ENCODE assay signal across 14 cellular contexts in genomic region chr10:112429147-112429546, GRCh38. TPM values are rescaled to one million over a fixed set of nuclear protein-coding genes. Genes with fewer than 3 reads are reported as not detected.
DNase-seq lines count a peak whose midpoint lies in the region; ATAC-seq and TF ChIP-seq lines count a peak whose summit lies in the region.
"Had no signal": no experiment of that assay in that cellular context is flagged by ENCODE, and none has a peak within 500 bp of the region (broad histone marks: within the 10 kb centered on the region; RNA-seq: fewer than 3 reads in every experiment).

No MANE protein-coding gene starts in this region.

- in situ Hi-C loops in gastrocnemius medialis (cut with MboI; ENCODE audit: low sequenced_read_pairs in 4 of 4) = loop anchor here in 3 of 4 donors (25.0 kb wide), 1 partner anchor 242 kb away; the partner anchor contains the start of gene GPAM (in 3 of the 3)

- DNase-seq in CD8-positive, alpha-beta memory T cell = no peak
- DNase-seq in WTC11 (ENCODE audit: low spot score) (no peak), mucosa of descending colon (no peak), lower leg skin (ENCODE audit: low spot score in 2 of 2) (no peak), gastrocnemius medialis (no peak), iPS-NIHi7 (ENCODE audit: extremely low spot score) (no peak)
- DNase-seq: activated CD8-positive, alpha-beta memory T cell treated with anti-CD3 and anti-CD28 coated beads, Interleukin-2, amount 50 U/mL, for 48 hours; adrenal gland; C1 segment of cervical spinal cord; KBM-7; NCI-H1105 treated with DMSO at 0.1 percent for 48 hours; OCI-M1; thyroid gland had no signal

- H3K27me3 Mint-ChIP-seq in CD8-positive, alpha-beta memory T cell = no peaks in the 10 kb centered on the region
- no peaks in the 10 kb centered on the region for H3K27me3 Mint-ChIP-seq in WTC11 (ENCODE audit: low read depth)

- TF ChIP-seq POLR2A in lower leg skin (IDR thresholded peaks at IDR 0.05) (no peak), gastrocnemius medialis (IDR thresholded peaks at IDR 0.05) (no peak)

- no peak overlapping the region for H3K4me3 Mint-ChIP-seq in CD8-positive, alpha-beta memory T cell
- no peak overlapping the region for H3K4me3 Mint-ChIP-seq in WTC11

- intact Hi-C loops in mucosa of descending colon (cut with DNase I, micrococcal nuclease) (no loop called here), lower leg skin (cut with DNase I; ENCODE audit: low total_unique reads) (no loop called here), gastrocnemius medialis (cut with DNase I; ENCODE audit: low total_unique reads) (no loop called here)

- ATAC-seq in GM21423 (IDR thresholded peaks at IDR 0.05; ENCODE audit: unreplicated experiment) (peak; percentile 45), WTC11 (no peak), mucosa of descending colon (peak; percentile 39), gastrocnemius medialis (no peak)

- peaks cover 0 to 88% (median 29%) of the 10 kb centered on the region in 3 donors for H3K36me3 Mint-ChIP-seq in CD8-positive, alpha-beta memory T cell
- peaks cover 22% of the 10 kb centered on the region for H3K36me3 Mint-ChIP-seq in WTC11

- no peaks in the 10 kb centered on the region for H3K27me3 ChIP-seq in CD8-positive, alpha-beta memory T cell (ENCODE audit: insufficient read depth, low read length, poor library complexity, severe bottlenecking)
- no peaks in the 10 kb centered on the region for H3K27me3 ChIP-seq in gastrocnemius medialis
- H3K27me3 ChIP-seq: adrenal gland, thyroid gland had no signal

- no peak overlapping the region for H3K4me3 ChIP-seq in CD8-positive, alpha-beta memory T cell (ENCODE audit: low read length)
- H3K4me3 ChIP-seq in mucosa of descending colon = no peak overlapping the region
- no peak overlapping the region for H3K4me3 ChIP-seq in lower leg skin (ENCODE audit: low read depth, poor library complexity, severe bottlenecking)
- no peak overlapping the region for H3K4me3 ChIP-seq in gastrocnemius medialis
- H3K4me3 ChIP-seq: adrenal gland, thyroid gland had no signal

- H3K4me1 ChIP-seq in CD8-positive, alpha-beta memory T cell (ENCODE audit: insufficient read depth, low read length) = no peaks in the 10 kb centered on the region
- H3K4me1 ChIP-seq in mucosa of descending colon (ENCODE audit: low read depth) = no peaks in the 10 kb centered on the region
- H3K4me1 ChIP-seq in gastrocnemius medialis = no peaks in the 10 kb centered on the region
- H3K4me1 ChIP-seq: adrenal gland, thyroid gland had no signal

- H3K27ac ChIP-seq in CD8-positive, alpha-beta memory T cell (ENCODE audit: low read depth, low read length) = no peak overlapping the region
- H3K27ac ChIP-seq in gastrocnemius medialis = no peak overlapping the region
- H3K27ac ChIP-seq: adrenal gland, thyroid gland had no signal

- POLR2A ChIA-PET in CD8-positive, alpha-beta memory T cell (lab: Charles Lee) = interaction anchor here (1.5 kb wide), 1 partner anchor 18 kb away, joined by 3 read pairs; the partner anchor contains the start of gene VTI1A
- POLR2A ChIA-PET in WTC11 (lab: Charles Lee) = interaction anchor here (1.0 kb wide), 1 partner anchor 47 kb away, joined by 3 read pairs; no protein-coding TSS in a partner anchor

- H3K36me3 ChIP-seq in CD8-positive, alpha-beta memory T cell (ENCODE audit: insufficient read depth, low read length) = peaks cover 69% of the 10 kb centered on the region
- H3K36me3 ChIP-seq in mucosa of descending colon (ENCODE audit: low read depth) (peaks cover 3% of the 10 kb centered on the region), gastrocnemius medialis (peaks cover 2 to 74% of the 10 kb centered on the region in 2 donors)

- H3K9me3 Mint-ChIP-seq in CD8-positive, alpha-beta memory T cell = no peaks in the 10 kb centered on the region
- no peaks in the 10 kb centered on the region for H3K9me3 Mint-ChIP-seq in WTC11

- peaks cover 3 to 6% (median 6%) of the 10 kb centered on the region in 3 donors for H3K4me1 Mint-ChIP-seq in CD8-positive, alpha-beta memory T cell
- no peaks in the 10 kb centered on the region for H3K4me1 Mint-ChIP-seq in WTC11

- 71 to 72% methylated on average over 3 of the region's 3 CpGs for WGBS in lower leg skin, 2 donors

- H3K9me3 ChIP-seq in CD8-positive, alpha-beta memory T cell (ENCODE audit: low read length) = no peaks in the 10 kb centered on the region
- no peaks in the 10 kb centered on the region for H3K9me3 ChIP-seq in mucosa of descending colon
- no peaks in the 10 kb centered on the region for H3K9me3 ChIP-seq in gastrocnemius medialis
- H3K9me3 ChIP-seq: adrenal gland, thyroid gland had no signal

- H3K27ac Mint-ChIP-seq in CD8-positive, alpha-beta memory T cell = peak overlapping the region; percentile 12 to 88 (median 60)
- peak overlapping the region; percentile 78 for H3K27ac Mint-ChIP-seq in WTC11

- CTCF ChIA-PET in CD8-positive, alpha-beta memory T cell (lab: Charles Lee) = interaction anchor here (0.7 to 1.0 kb wide), 2 partner anchors 10 to 43 kb away, joined by 3 read pairs; no protein-coding TSS in a partner anchor
- CTCF ChIA-PET in WTC11 (lab: Charles Lee) = no interaction called here

- TF ChIP-seq CTCF in WTC11 (IDR thresholded peaks at IDR 0.05) (no peak), mucosa of descending colon (IDR thresholded peaks at IDR 0.05) (no peak), lower leg skin (IDR thresholded peaks at IDR 0.05) (no peak), gastrocnemius medialis (IDR thresholded peaks at IDR 0.05 in 4 of 5, conservative IDR thresholded peaks at IDR 0.05 in 1 of 5) (no peak)

TF ChIP-seq in WTC11, 78 proteins besides CTCF, POLR2A, EP300 and RAD21 (continues in another document):
- TF ChIP-seq E2F5 (CRISPR knock-in tag; IDR thresholded peaks at IDR 0.05) (no peak), ZNF232 (CRISPR knock-in tag; IDR thresholded peaks at IDR 0.05) (no peak), HMGA2 (CRISPR knock-in tag; IDR thresholded peaks at IDR 0.05) (no peak), ZNF423 (CRISPR knock-in tag; IDR thresholded peaks at IDR 0.05) (no peak), ELF4 (CRISPR knock-in tag; IDR thresholded peaks at IDR 0.05; ENCODE audit: low read depth) (no peak), SOX15 (CRISPR knock-in tag; IDR thresholded peaks at IDR 0.05) (no peak), CBFB (CRISPR knock-in tag; IDR thresholded peaks at IDR 0.05; ENCODE audit: low read depth) (no peak), ZMAT4 (CRISPR knock-in tag; IDR thresholded peaks at IDR 0.05) (no peak), RELA (CRISPR knock-in tag; IDR thresholded peaks at IDR 0.05; ENCODE audit: borderline replicate concordance) (no peak), ZNF671 (CRISPR knock-in tag; IDR thresholded peaks at IDR 0.05) (no peak), ETV6 (CRISPR knock-in tag; IDR thresholded peaks at IDR 0.05) (no peak)
- TF ChIP-seq, protein P1, sequence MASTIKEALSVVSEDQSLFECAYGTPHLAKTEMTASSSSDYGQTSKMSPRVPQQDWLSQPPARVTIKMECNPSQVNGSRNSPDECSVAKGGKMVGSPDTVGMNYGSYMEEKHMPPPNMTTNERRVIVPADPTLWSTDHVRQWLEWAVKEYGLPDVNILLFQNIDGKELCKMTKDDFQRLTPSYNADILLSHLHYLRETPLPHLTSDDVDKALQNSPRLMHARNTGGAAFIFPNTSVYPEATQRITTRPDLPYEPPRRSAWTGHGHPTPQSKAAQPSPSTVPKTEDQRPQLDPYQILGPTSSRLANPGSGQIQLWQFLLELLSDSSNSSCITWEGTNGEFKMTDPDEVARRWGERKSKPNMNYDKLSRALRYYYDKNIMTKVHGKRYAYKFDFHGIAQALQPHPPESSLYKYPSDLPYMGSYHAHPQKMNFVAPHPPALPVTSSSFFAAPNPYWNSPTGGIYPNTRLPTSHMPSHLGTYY (CRISPR knock-in tag; IDR thresholded peaks at IDR 0.05) = no peak

RNA-seq across cellular contexts. Expression of gene ZDHHC6, which starts 17.6 kb away (rescaled TPM):
- 10 to 100 TPM; 49.3 to 56.4 TPM for total RNA-seq in CD8-positive, alpha-beta memory T cell
- polyA plus RNA-seq in CD8-positive, alpha-beta memory T cell = 48.3 TPM
- total RNA-seq in WTC11 (2021) = 22.1 to 24.5 TPM (median 23.6 TPM) in 3 replicates
- 10 to 100 TPM; 33.4 to 43.6 (median 42.7) TPM for total RNA-seq in mucosa of descending colon
- 10 to 100 TPM in 3 of 4 donors, 1 to 10 TPM in 1; 10.0 to 30.6 (median 15.8) TPM for total RNA-seq in lower leg skin
- total RNA-seq in gastrocnemius medialis = 10 to 100 TPM in 2 of 4 donors, 1 to 10 TPM in 2; 7.4 to 11.7 (median 9.7) TPM

RNA-seq across cellular contexts. Expression of gene VTI1A, which starts 17.9 kb away (rescaled TPM):
- 10 to 100 TPM; 38.2 to 40.1 TPM for total RNA-seq in CD8-positive, alpha-beta memory T cell
- 28.1 TPM for polyA plus RNA-seq in CD8-positive, alpha-beta memory T cell
- total RNA-seq in WTC11 (2021) = 18.6 to 20.1 TPM (median 18.9 TPM) in 3 replicates
- total RNA-seq in mucosa of descending colon = 10 to 100 TPM; 36.2 to 55.9 (median 44.4) TPM
- 10 to 100 TPM; 30.8 to 85.7 (median 35.6) TPM for total RNA-seq in lower leg skin
- total RNA-seq in gastrocnemius medialis = 10 to 100 TPM; 26.5 to 51.2 (median 30.6) TPM

RNA-seq across cellular contexts. Expression of gene ACSL5, which starts 55.2 kb away (rescaled TPM):
- 10 to 100 TPM; 53.3 to 53.7 TPM for total RNA-seq in CD8-positive, alpha-beta memory T cell
- polyA plus RNA-seq in CD8-positive, alpha-beta memory T cell = 85.5 TPM
- total RNA-seq in WTC11 (2021) (0.18 to 0.37 TPM (median 0.22 TPM) in 3 replicates), mucosa of descending colon (100 to 1,000 TPM; 125 to 312 (median 258) TPM), lower leg skin (1 to 10 TPM; 2.2 to 7.0 (median 4.4) TPM), gastrocnemius medialis (1 to 10 TPM; 2.2 to 4.1 (median 3.1) TPM)

Comparison
In these comparisons a context has a peak if more than half of its experiments do, and no peak if none do; other contexts are left out.
1. ATAC-seq: peak in GM21423 (single experiment) and mucosa of descending colon (single experiment); none in WTC11 (single experiment) and gastrocnemius medialis (0 of 2).
2. RNA of gene ACSL5, which starts 55.2 kb away (total RNA-seq): 125 to 312 TPM in mucosa of descending colon and 53.3 to 53.7 TPM in CD8-positive, alpha-beta memory T cell; 2.2 to 7.0 TPM in lower leg skin, 2.2 to 4.1 TPM in gastrocnemius medialis and 0.18 to 0.37 TPM in WTC11; every median in the first group is over 4 times any median in the second.